8 cellular contexts compared by ENCODE assay signal in the genomic region with DNA sequence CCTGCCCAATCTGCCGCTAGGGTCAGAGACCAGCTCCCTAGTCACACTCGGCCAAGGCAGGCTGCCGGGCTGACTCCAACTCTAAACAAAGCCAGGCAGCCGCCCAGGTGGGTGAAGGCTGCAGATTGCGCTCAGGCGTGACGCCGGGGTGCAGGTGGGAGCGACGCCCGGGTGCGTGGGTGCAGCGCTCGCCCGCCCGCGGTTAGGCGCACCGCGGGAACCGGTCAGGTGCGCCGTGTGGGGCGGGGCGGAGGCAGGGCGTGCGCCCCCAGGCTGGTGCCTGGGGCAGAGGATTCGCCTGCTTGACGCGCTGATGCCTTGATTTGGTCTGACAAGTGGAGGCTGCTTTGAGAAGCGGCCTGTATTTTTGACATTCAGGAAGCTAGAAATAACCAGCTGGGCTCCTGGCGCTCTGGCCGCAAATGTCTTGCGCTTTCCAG.
DNase-seq lines count a peak whose midpoint lies in the region; ATAC-seq and TF ChIP-seq lines count a peak whose summit lies in the region.

No MANE protein-coding gene starts in this region.

- H3K27me3 ChIP-seq in GM06990 (replicated peaks; ENCODE audit: control insufficient read depth, insufficient read depth, low read length) (no peaks in the 10 kb centered on the region; the same call in 1 of the 2 replicates), esophagus muscularis mucosa (no peaks in the 10 kb centered on the region)

- peak; percentile 7 for TF ChIP-seq CTCF in GM06990 (IDR thresholded peaks at IDR 0.05; ENCODE audit: insufficient read depth, low read length, poor library complexity, severe bottlenecking)
- TF ChIP-seq CTCF in esophagus muscularis mucosa (IDR thresholded peaks at IDR 0.05) = peak in 2 of 3 experiments; percentile 9 to 17
- TF ChIP-seq CTCF in osteocyte (IDR thresholded peaks at IDR 0.05) = no peak

- H3K9me3 Mint-ChIP-seq in osteocyte (ENCODE audit: unreplicated experiment) = peaks cover 3% of the 10 kb centered on the region

- H3K27ac Mint-ChIP-seq in osteocyte (ENCODE audit: unreplicated experiment) = peak overlapping the region; percentile 94

- intact Hi-C loops in esophagus muscularis mucosa (cut with DNase I) = no loop called here

- peak overlapping the region; percentile 58 to 70 (median 64) for H3K27ac ChIP-seq in esophagus muscularis mucosa (replicated peaks in 1 of 4)

- no peaks in the 10 kb centered on the region for H3K36me3 Mint-ChIP-seq in osteocyte (ENCODE audit: unreplicated experiment)

- H3K4me3 ChIP-seq in GM06990 (replicated peaks; ENCODE audit: low read depth, low read length) (peak overlapping the region; percentile 48), esophagus muscularis mucosa (peak overlapping the region; percentile 42 to 49 (median 45))
- peak overlapping the region; percentile 30 for H3K4me3 ChIP-seq in Jurkat, Clone E6-1 (ENCODE audit: low read length)

- H3K27me3 Mint-ChIP-seq in osteocyte (ENCODE audit: unreplicated experiment) = no peaks in the 10 kb centered on the region

- H3K4me1 ChIP-seq in esophagus muscularis mucosa = peaks cover 49 to 71% (median 69%) of the 10 kb centered on the region in 4 donors

- peak; percentile 89 for ATAC-seq in GM21526 (IDR thresholded peaks at IDR 0.05; ENCODE audit: low FRiP score, unreplicated experiment)

- H3K4me1 Mint-ChIP-seq in osteocyte (ENCODE audit: unreplicated experiment) = peaks cover 92% of the 10 kb centered on the region

- no peaks in the 10 kb centered on the region for H3K9me3 ChIP-seq in esophagus muscularis mucosa

- no peak overlapping the region for H3K4me3 Mint-ChIP-seq in osteocyte (ENCODE audit: unreplicated experiment)

- peak; percentile 91 for DNase-seq in GM06990 (ENCODE audit: extremely low read depth, insufficient read length)
- peak; percentile 65 for DNase-seq in Jurkat, Clone E6-1 (ENCODE audit: low read depth, low spot score)
- peak; percentile 28 to 38 for DNase-seq in activated CD8-positive, alpha-beta memory T cell treated with anti-CD3 and anti-CD28 coated beads for 4 hours (ENCODE audit: low read depth in 2 of 2)
- DNase-seq in esophagus muscularis mucosa (ENCODE audit: extremely low spot score) = no peak
- DNase-seq in osteocyte (ENCODE audit: extremely low spot score, unreplicated experiment) = no peak
- no peak for DNase-seq in A172 (ENCODE audit: low spot score)
- DNase-seq in NCI-H1048 (lab: John Stamatoyannopoulos, UW) = no peak

- 20% methylated on average over 33 of the region's 34 CpGs for WGBS in esophagus muscularis mucosa

- no peak for TF ChIP-seq POLR2A in esophagus muscularis mucosa (IDR thresholded peaks at IDR 0.05; ENCODE audit: low read depth)

- no peak for TF ChIP-seq EP300 in esophagus muscularis mucosa (IDR thresholded peaks at IDR 0.05)

- no peaks in the 10 kb centered on the region; the same call in 1 of the 2 replicates for H3K36me3 ChIP-seq in GM06990 (ENCODE audit: control insufficient read depth, insufficient read depth, low read length)
- no peaks in the 10 kb centered on the region for H3K36me3 ChIP-seq in esophagus muscularis mucosa

Comparison
In these comparisons a context has a peak if more than half of its experiments do, and no peak if none do; other contexts are left out.
1. DNase-seq: peak in GM06990 (single experiment), Jurkat, Clone E6-1 (single experiment) and activated CD8-positive, alpha-beta memory T cell treated with anti-CD3 and anti-CD28 coated beads for 4 hours (2 of 2); none in esophagus muscularis mucosa (single experiment), osteocyte (single experiment), A172 (single experiment) and NCI-H1048 (single experiment).
2. Peak in every context shown above with its lines, with median percentiles within 50 percentile points of each other: H3K4me3 ChIP-seq.